13 cellular contexts compared by ENCODE assay signal in the genomic region with DNA sequence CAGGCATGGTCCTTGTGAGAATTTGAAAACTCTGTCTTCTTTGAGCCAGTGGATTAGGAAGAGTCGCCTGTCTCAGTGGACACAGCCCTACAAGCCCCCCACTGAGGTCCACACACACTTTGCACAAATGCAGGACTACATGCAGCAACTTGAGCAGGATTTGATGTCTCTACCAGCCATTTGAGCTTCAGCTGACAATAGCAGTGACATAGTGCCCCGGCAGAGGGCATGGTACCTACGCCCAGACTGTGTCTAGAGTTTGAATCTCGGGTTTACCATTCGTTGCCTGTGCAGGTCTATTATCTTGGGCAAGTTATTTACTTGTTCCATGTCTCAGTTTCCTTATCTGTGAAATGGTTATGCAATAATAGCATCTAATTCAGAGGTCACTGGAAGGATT.
A peak's percentile ranks its signal among the peaks of the same experiment; 100 is the strongest.
DNase-seq lines count a peak whose midpoint lies in the region; ATAC-seq, FAIRE-seq and TF ChIP-seq lines count a peak whose summit lies in the region.
"Had no signal": no experiment of that assay in that cellular context is flagged by ENCODE, and none has a peak within 500 bp of the region (broad histone marks: within the 10 kb centered on the region; RNA-seq: fewer than 3 reads in every experiment).

No MANE protein-coding gene starts in this region.

- POLR2A ChIA-PET in HEK293T (lab: Yijun Ruan, JAX) = no interaction called here
- POLR2A ChIA-PET in K562 (lab: Yijun Ruan, JAX) = interaction anchor here (0.6 kb wide), 1 partner anchor 91 kb away, joined by 3 read pairs; no protein-coding TSS in a partner anchor

- no peak overlapping the region for H4K8ac ChIP-seq in mesenchymal stem cell (ENCODE audit: low read length)

- no peaks in the 10 kb centered on the region for H4K20me1 ChIP-seq in K562 (replicated peaks; ENCODE audit: control insufficient read depth, insufficient read depth, low read length)

- H3K9ac ChIP-seq in K562 (ENCODE audit: insufficient read depth in 1 of 2, low read depth in 2 of 2, low read length in 2 of 2) (no peak overlapping the region), mesenchymal stem cell (ENCODE audit: low read length) (no peak overlapping the region)

- no peak overlapping the region for H2BK15ac ChIP-seq in mesenchymal stem cell (ENCODE audit: low read depth, poor library complexity, severe bottlenecking)

- no peak overlapping the region for H2BK12ac ChIP-seq in mesenchymal stem cell (ENCODE audit: low read length in 2 of 2)

- FAIRE-seq in K562 (lab: Jason Lieb, UNC) = no peak

- no peak overlapping the region for H3K23ac ChIP-seq in mesenchymal stem cell (ENCODE audit: low read length in 2 of 2)

- H3K4me3 ChIP-seq in MG63 (no peak overlapping the region), K562 (no peak overlapping the region), mesenchymal stem cell (ENCODE audit: insufficient read depth in 1 of 2, low read depth in 1 of 2, low read length in 2 of 2) (no peak overlapping the region)
- H3K4me3 ChIP-seq: transverse colon had no signal

- no peaks in the 10 kb centered on the region for H3K4me1 ChIP-seq in K562 (replicated peaks in 1 of 2; ENCODE audit: control insufficient read depth in 2 of 2, insufficient read depth in 2 of 2, low read length in 2 of 2)
- no peaks in the 10 kb centered on the region for H3K4me1 ChIP-seq in mesenchymal stem cell (ENCODE audit: control insufficient read depth, insufficient read depth, low read depth, low read length)
- H3K4me1 ChIP-seq: transverse colon had no signal

- no peak for TF ChIP-seq POLR2A in K562 (conservative IDR thresholded peaks at IDR 0.05)

- BruUV-seq in K562 (replicated peaks; lab: Mats Ljungman, UMichigan) = no TSS peak

- H4K91ac ChIP-seq in mesenchymal stem cell (ENCODE audit: low read length) = no peak overlapping the region

- H3K79me2 ChIP-seq in K562 (ENCODE audit: control insufficient read depth, insufficient read depth, low read length) = no peaks in the 10 kb centered on the region

- 1% methylated on average over 5 of the region's 5 CpGs for WGBS in K562 (ENCODE audit: insufficient coverage, low coverage, missing lambda C conversion rate)
- 46% methylated on average over 5 of the region's 5 CpGs for WGBS in mesenchymal stem cell

- H3K14ac ChIP-seq in mesenchymal stem cell (ENCODE audit: low read length in 2 of 2) = no peak overlapping the region

- H3K18ac ChIP-seq in mesenchymal stem cell (ENCODE audit: low read depth in 1 of 2, low read length in 2 of 2) = no peak overlapping the region

- DNase-seq in DMS153 (lab: John Stamatoyannopoulos, UW) = peak; percentile 75
- no peak for DNase-seq in DMS153 treated with DMSO at 0.1 percent for 48 hours (lab: John Stamatoyannopoulos, UW; ENCODE audit: unreplicated experiment)
- peak; percentile 12 for DNase-seq in HEK293T (ENCODE audit: extremely low spot score)
- peak; percentile 5 for DNase-seq in MG63
- peak in 1 of 4 experiments; percentile 14 for DNase-seq in K562 (ENCODE audit: extremely low read depth in 1 of 4, low spot score in 3 of 4)
- DNase-seq in mesenchymal stem cell = no peak
- DNase-seq in left colon = no peak
- DNase-seq in amniotic stem cell (lab: John Stamatoyannopoulos, UW) = no peak
- DNase-seq: 8988T; activated CD4-positive, alpha-beta memory T cell treated with anti-CD3 and anti-CD28 coated beads for 36 hours; activated naive CD4-positive, alpha-beta T cell treated with anti-CD3 and anti-CD28 coated beads for 36 hours; hippocampal formation; transverse colon had no signal

- no peak overlapping the region for H3K4ac ChIP-seq in mesenchymal stem cell (ENCODE audit: low read depth in 1 of 2, low read length in 2 of 2)

- H3K9me3 ChIP-seq in MG63 = no peaks in the 10 kb centered on the region
- no peaks in the 10 kb centered on the region for H3K9me3 ChIP-seq in K562 (replicated peaks; ENCODE audit: control insufficient read depth, insufficient read depth, low read depth, low read length)
- no peaks in the 10 kb centered on the region for H3K9me3 ChIP-seq in mesenchymal stem cell (ENCODE audit: control insufficient read depth, low read length)
- H3K9me3 ChIP-seq: transverse colon had no signal

- H3K4me2 ChIP-seq in K562 (ENCODE audit: insufficient read depth, low read length) (no peak overlapping the region), mesenchymal stem cell (ENCODE audit: low read length, poor library complexity, severe bottlenecking) (no peak overlapping the region)

- H3K27ac ChIP-seq in K562 (ENCODE audit: extremely low read depth, low read depth, low read length) (no peak overlapping the region), mesenchymal stem cell (ENCODE audit: low read length, poor library complexity, severe bottlenecking) (no peak overlapping the region)
- H3K27ac ChIP-seq: transverse colon had no signal

- H2AFZ ChIP-seq in K562 (ENCODE audit: low read depth, low read length) (no peak overlapping the region), mesenchymal stem cell (ENCODE audit: low read depth, low read length) (no peak overlapping the region)

- H2BK5ac ChIP-seq in mesenchymal stem cell (ENCODE audit: low read depth, low read length, poor library complexity, severe bottlenecking) = no peak overlapping the region

- intact Hi-C loops in K562 (cut with micrococcal nuclease) (no loop called here), left colon (cut with DNase I, micrococcal nuclease) (no loop called here)

- TF ChIP-seq EP300 in K562 (IDR thresholded peaks at IDR 0.05; ENCODE audit: low read length) = no peak

- no peaks in the 10 kb centered on the region for H3K79me1 ChIP-seq in mesenchymal stem cell (replicated peaks; ENCODE audit: low read length, poor library complexity, severe bottlenecking)

- peak; percentile 61 for ATAC-seq in K562
- no peak for ATAC-seq in left colon

- no peak overlapping the region for H2AK5ac ChIP-seq in mesenchymal stem cell (ENCODE audit: low read length, severe bottlenecking)

- no peaks in the 10 kb centered on the region for H3K9me1 ChIP-seq in K562 (ENCODE audit: control insufficient read depth, insufficient read depth, low read length)

- in situ Hi-C loops in K562 (cut with MboI) = no loop called here

- H3K27me3 ChIP-seq in MG63 = no peaks in the 10 kb centered on the region
- no peaks in the 10 kb centered on the region for H3K27me3 ChIP-seq in K562 (ENCODE audit: control insufficient read depth in 2 of 2, insufficient read depth in 2 of 2, low read length in 2 of 2)
- no peaks in the 10 kb centered on the region for H3K27me3 ChIP-seq in mesenchymal stem cell (ENCODE audit: control insufficient read depth in 1 of 2, insufficient read depth in 1 of 2, low read length in 2 of 2)
- H3K27me3 ChIP-seq: transverse colon had no signal

- TF ChIP-seq CTCF in K562 (IDR thresholded peaks at IDR 0.05 in 2 of 3, conservative IDR thresholded peaks at IDR 0.05 in 1 of 3; ENCODE audit: insufficient read depth in 2 of 3, low read depth in 1 of 3, low read length in 3 of 3) = peak in 1 of 3 experiments; percentile 24; a peak in 1 of 6 replicates

- CTCF ChIA-PET in HEK293T (lab: Yijun Ruan, JAX) = interaction anchor here (0.6 kb wide), 1 partner anchor 574 kb away, joined by 6 read pairs; no protein-coding TSS in a partner anchor
- CTCF ChIA-PET in K562 (lab: Yijun Ruan, JAX; ENCODE audit: low intra/inter-chr PET ratio) = no interaction called here

- H3K36me3 ChIP-seq in MG63 (no peaks in the 10 kb centered on the region), K562 (ENCODE audit: control insufficient read depth, insufficient read depth, low read length) (no peaks in the 10 kb centered on the region), mesenchymal stem cell (ENCODE audit: control insufficient read depth in 1 of 2, insufficient read depth in 2 of 2, low read depth in 1 of 2, low read length in 2 of 2) (no peaks in the 10 kb centered on the region)
- H3K36me3 ChIP-seq: transverse colon had no signal

- H2BK120ac ChIP-seq in mesenchymal stem cell (ENCODE audit: low read depth, low read length) = no peak overlapping the region

- TF ChIP-seq RAD21 in K562 (CRISPR knock-in tag; conservative IDR thresholded peaks at IDR 0.05 in 1 of 2, IDR thresholded peaks at IDR 0.05 in 1 of 2) = no peak

TF ChIP-seq in HEK293T, 16 proteins besides CTCF, POLR2A, EP300 and RAD21:
- TF ChIP-seq NFRKB (IDR thresholded peaks at IDR 0.05) (no peak), ZNF384 (IDR thresholded peaks at IDR 0.05) (no peak), ARNT (IDR thresholded peaks at IDR 0.05) (no peak), TARDBP (IDR thresholded peaks at IDR 0.05) (no peak)

TF ChIP-seq in K562, 482 proteins besides CTCF, POLR2A, EP300 and RAD21:
- TF ChIP-seq ATF1 (CRISPR knock-in tag; IDR thresholded peaks at IDR 0.05) = no peak
- no peak for TF ChIP-seq ATF1 (tag; IDR thresholded peaks at IDR 0.05)
- no peak for TF ChIP-seq CEBPG (CRISPR knock-in tag; IDR thresholded peaks at IDR 0.05)
- TF ChIP-seq CEBPG (tag; conservative IDR thresholded peaks at IDR 0.05 in 1 of 2, IDR thresholded peaks at IDR 0.05 in 1 of 2) = peak in 1 of 2 experiments; percentile 40; a peak in 1 of 4 replicates
- peak; percentile 38; the same call in 1 of the 2 replicates for TF ChIP-seq CEBPB (tag; IDR thresholded peaks at IDR 0.05)

Comparison
In these comparisons a context has a peak if more than half of its experiments do, and no peak if none do; other contexts are left out.
1. DNase-seq: peak in DMS153 (single experiment), HEK293T (single experiment) and MG63 (single experiment); none in DMS153 treated with DMSO at 0.1 percent for 48 hours (single experiment), mesenchymal stem cell (single experiment), left colon (0 of 2) and amniotic stem cell (single experiment).